ENCODE assay signal across 24 cellular contexts in genomic region chr5:7644723-7645122, GRCh38.
"Had no signal": no experiment of that assay in that cellular context is flagged by ENCODE, and none has a peak within 500 bp of the region (broad histone marks: within the 10 kb centered on the region; RNA-seq: fewer than 3 reads in every experiment).

No MANE protein-coding gene starts in this region.

- H3K79me2 ChIP-seq: parathyroid adenoma had no signal

- H2AFZ ChIP-seq: neural progenitor cell, parathyroid adenoma had no signal

- ATAC-seq: natural killer cell; right lobe of liver; stimulated activated memory B cell treated with anti-CD40 and anti-IgM and Interleukin-4, amounts not matched to agents 10 μg/mL and 1 μg/mL and 100 μg/mL, for 72 hours; stimulated activated naive CD8-positive, alpha-beta T cell treated with anti-CD3 and anti-CD28 coated beads, Interleukin-15, amount 100 ng/mL, for 72 hours had no signal

- H3K4me2 ChIP-seq: neural progenitor cell, smooth muscle cell had no signal

- H3K36me3 ChIP-seq: left ventricle myocardium inferior, neural progenitor cell, neutrophil, right atrium auricular region, right lobe of liver, tibial nerve, vagina had no signal

- H3K27ac ChIP-seq: left ventricle myocardium inferior, neural progenitor cell, neutrophil, parathyroid adenoma, right atrium auricular region, right lobe of liver, tibial nerve, vagina had no signal

- H3K27me3 ChIP-seq: neural progenitor cell, neutrophil, right atrium auricular region, right lobe of liver, tibial nerve, vagina had no signal

- H3K9me3 ChIP-seq: neutrophil, right lobe of liver, vagina had no signal

- DNase-seq: islet precursor cell; left ventricle myocardium inferior; mesendoderm; naive B cell; natural killer cell; nephron progenitor cell; occipital lobe; right lobe of liver; stimulated activated CD4-positive, alpha-beta T cell treated with anti-CD3 and anti-CD28 coated beads, Interleukin-1b, Interleukin-23, amount 100 ng/mL, for 48 hours; stimulated activated CD4-positive, alpha-beta T cell treated with anti-CD3 and anti-CD28 coated beads, Interleukin-2, amount 100 ng/mL, for 48 hours; stimulated activated CD4-positive, alpha-beta T cell treated with anti-CD3 and anti-CD28 coated beads, Interleukin-4, amount 100 ng/mL, for 4 hours; stimulated activated CD8-positive, alpha-beta memory T cell treated with anti-CD3 and anti-CD28 coated beads, Interleukin-4, amount 100 ng/mL, for 48 hours; stimulated activated naive CD4-positive, alpha-beta T cell treated with Interleukin-2 at 50 U/mL for 16 hours; stimulated activated naive CD8-positive, alpha-beta T cell treated with anti-CD3 and anti-CD28 coated beads, Interleukin-15, amount 100 ng/mL, for 72 hours; substantia nigra had no signal

- H3K9ac ChIP-seq: neural progenitor cell, parathyroid adenoma had no signal

- H3K4me1 ChIP-seq: left ventricle myocardium inferior, neural progenitor cell, parathyroid adenoma, right atrium auricular region, right lobe of liver, tibial nerve, vagina had no signal

- H3K4me3 ChIP-seq: left ventricle myocardium inferior, lung, neural progenitor cell, right atrium auricular region, right lobe of liver, smooth muscle cell, tibial nerve, vagina had no signal
